ENCODE assay signal across 16 cellular contexts in the genomic region with DNA sequence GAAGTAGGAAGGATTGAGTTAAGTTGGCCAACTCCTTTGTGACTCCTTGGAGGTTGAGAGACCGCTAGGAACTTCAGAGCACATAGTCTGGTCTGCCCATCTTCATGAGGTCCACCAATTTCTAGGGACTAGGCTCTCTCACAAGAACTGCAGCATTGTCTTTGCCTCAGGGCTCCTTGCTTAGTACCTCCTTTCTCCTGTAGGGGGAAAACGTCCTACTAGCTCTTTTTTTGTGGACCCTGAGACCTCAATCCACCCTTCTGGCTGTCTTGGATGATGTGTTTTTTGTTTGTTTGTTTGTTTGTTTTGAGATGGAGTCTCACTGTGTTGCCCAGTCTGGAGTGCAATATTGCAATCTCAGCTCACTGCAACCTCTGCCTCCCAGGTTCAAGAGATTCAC. TPM values are rescaled to one million over a fixed set of nuclear protein-coding genes. Genes with fewer than 3 reads are reported as not detected.
DNase-seq lines count a peak whose midpoint lies in the region; ATAC-seq and TF ChIP-seq lines count a peak whose summit lies in the region.
"Had no signal": no experiment of that assay in that cellular context is flagged by ENCODE, and none has a peak within 500 bp of the region (broad histone marks: within the 10 kb centered on the region; RNA-seq: fewer than 3 reads in every experiment).

No MANE protein-coding gene starts in this region.

- no peak overlapping the region for H2BK15ac ChIP-seq in neuronal stem cell (ENCODE audit: low read length)

- H2BK120ac ChIP-seq in neuronal stem cell (ENCODE audit: low read depth, low read length), result no peak overlapping the region

- CTCF ChIA-PET in mammary epithelial cell (lab: Charles Lee; ENCODE audit: low non-redundant PET), result no interaction called here
- CTCF ChIA-PET in MCF 10A (lab: Yijun Ruan, JAX), result interaction anchor here (1.2 kb wide), 1 partner anchor 54 kb away, joined by 3 read pairs; no protein-coding TSS in a partner anchor
- CTCF ChIA-PET in activated naive CD4-positive, alpha-beta T cell treated with anti-CD3 and anti-CD28 coated beads, Interleukin-2, amount 10 ng/mL, durations not matched to agents 7 days and 5 days (lab: Charles Lee), result interaction anchor here (0.7 kb wide), 1 partner anchor 61 kb away, joined by 3 read pairs; no protein-coding TSS in a partner anchor

- no peak for DNase-seq in mammary epithelial cell
- no peak for DNase-seq in MCF 10A (ENCODE audit: unreplicated experiment)
- peak; percentile 21 for DNase-seq in endothelial cell (ENCODE audit: low spot score)
- no peak for DNase-seq in activated naive CD4-positive, alpha-beta T cell treated with anti-CD3 and anti-CD28 coated beads, Interleukin-2, amount 10 ng/mL, durations not matched to agents 7 days and 5 days
- no peak for DNase-seq in neuronal stem cell (ENCODE audit: low spot score)
- no peak for DNase-seq in stimulated activated CD4-positive, alpha-beta T cell treated with anti-CD3 and anti-CD28 coated beads, Interleukin-1b, Interleukin-23, amount 100 ng/mL, for 48 hours
- DNase-seq: activated CD4-positive, alpha-beta T cell treated with anti-CD3 and anti-CD28 coated beads for 36 hours; activated gamma-delta T cell treated with Interleukin-2 at 50 U/mL for 16 hours; colonic mucosa; hypothalamus; IMR-90; SHP77; spleen had no signal

- BruUV-seq in mammary epithelial cell (replicated peaks; lab: Mats Ljungman, UMichigan) (no TSS peak), MCF 10A (replicated peaks; lab: Mats Ljungman, UMichigan) (no TSS peak)

- no peak overlapping the region for H2BK12ac ChIP-seq in neuronal stem cell (ENCODE audit: low read length)

- H4K91ac ChIP-seq in neuronal stem cell (ENCODE audit: low read depth, low read length, poor library complexity), result no peak overlapping the region

- H3K4ac ChIP-seq in neuronal stem cell (ENCODE audit: low read length), result no peak overlapping the region

- intact Hi-C loops in mammary epithelial cell (cut with micrococcal nuclease), result no loop called here
- intact Hi-C loops in MCF 10A (cut with micrococcal nuclease), result no loop called here

- no peak overlapping the region for H3K23ac ChIP-seq in neuronal stem cell (ENCODE audit: low read depth, low read length, poor library complexity)

- no peak for ATAC-seq in HG02642 (IDR thresholded peaks at IDR 0.05; ENCODE audit: poor library complexity, unreplicated experiment)
- ATAC-seq: activated CD4-positive, alpha-beta T cell treated with anti-CD3 and anti-CD28 coated beads for 36 hours had no signal

- H3K9me3 Mint-ChIP-seq in MCF 10A (ENCODE audit: unreplicated experiment) (no peaks in the 10 kb centered on the region), endothelial cell (ENCODE audit: unreplicated experiment) (no peaks in the 10 kb centered on the region)
- no peaks in the 10 kb centered on the region for H3K9me3 Mint-ChIP-seq in activated naive CD4-positive, alpha-beta T cell treated with anti-CD3 and anti-CD28 coated beads, Interleukin-2, amount 10 ng/mL, durations not matched to agents 7 days and 5 days

- H3K36me3 Mint-ChIP-seq in MCF 10A (ENCODE audit: insufficient read depth, unreplicated experiment) (no peaks in the 10 kb centered on the region), endothelial cell (ENCODE audit: low read depth, unreplicated experiment) (no peaks in the 10 kb centered on the region)
- H3K36me3 Mint-ChIP-seq in activated naive CD4-positive, alpha-beta T cell treated with anti-CD3 and anti-CD28 coated beads, Interleukin-2, amount 10 ng/mL, durations not matched to agents 7 days and 5 days, result no peaks in the 10 kb centered on the region

- in situ Hi-C loops in mammary epithelial cell (cut with MboI; ENCODE audit: low sequenced_read_pairs in 2 of 2), result no loop called here

- H3K4me3 ChIP-seq in mammary epithelial cell (replicated peaks in 1 of 3; ENCODE audit: insufficient read depth in 1 of 3, low read depth in 2 of 3, low read length in 3 of 3), result no peak overlapping the region
- H3K4me3 ChIP-seq in neuronal stem cell (ENCODE audit: low read length in 2 of 2), result no peak overlapping the region
- H3K4me3 ChIP-seq: colonic mucosa, spleen had no signal

- no peaks in the 10 kb centered on the region for H4K20me1 ChIP-seq in mammary epithelial cell (ENCODE audit: insufficient read depth, low read length)

- H3K9me3 ChIP-seq in mammary epithelial cell (replicated peaks; ENCODE audit: insufficient read depth, low read length) (no peaks in the 10 kb centered on the region), neuronal stem cell (replicated peaks in 1 of 2; ENCODE audit: control insufficient read depth in 2 of 2, insufficient read depth in 1 of 2, low read depth in 1 of 2, low read length in 2 of 2) (no peaks in the 10 kb centered on the region)
- H3K9me3 ChIP-seq: colonic mucosa, spleen had no signal

- H3K27me3 Mint-ChIP-seq in MCF 10A (ENCODE audit: insufficient read depth, unreplicated experiment) (peaks cover 70% of the 10 kb centered on the region), endothelial cell (ENCODE audit: unreplicated experiment) (no peaks in the 10 kb centered on the region)
- H3K27me3 Mint-ChIP-seq in activated naive CD4-positive, alpha-beta T cell treated with anti-CD3 and anti-CD28 coated beads, Interleukin-2, amount 10 ng/mL, durations not matched to agents 7 days and 5 days, result peaks cover 12% of the 10 kb centered on the region

- TF ChIP-seq CTCF in mammary epithelial cell (conservative IDR thresholded peaks at IDR 0.05 in 1 of 2, IDR thresholded peaks at IDR 0.05 in 1 of 2; ENCODE audit: extremely low read depth in 1 of 2, insufficient read depth in 1 of 2, low read depth in 1 of 2, low read length in 2 of 2), result peak; percentile 26 to 39
- TF ChIP-seq CTCF in MCF 10A (IDR thresholded peaks at IDR 0.05; ENCODE audit: unreplicated experiment), result no peak
- TF ChIP-seq CTCF in LNCAP (IDR thresholded peaks at IDR 0.05), result peak; percentile 11; the same call in 1 of the 2 replicates
- TF ChIP-seq CTCF in endothelial cell (IDR thresholded peaks at IDR 0.05; ENCODE audit: unreplicated experiment), result peak; percentile 46

- H2AFZ ChIP-seq in mammary epithelial cell (ENCODE audit: low read depth, low read length), result no peak overlapping the region
- H2AFZ ChIP-seq in neuronal stem cell (ENCODE audit: low read length), result no peak overlapping the region

- H3K4me3 Mint-ChIP-seq in MCF 10A (ENCODE audit: unreplicated experiment) (no peak overlapping the region), endothelial cell (ENCODE audit: unreplicated experiment) (no peak overlapping the region)
- no peak overlapping the region for H3K4me3 Mint-ChIP-seq in activated naive CD4-positive, alpha-beta T cell treated with anti-CD3 and anti-CD28 coated beads, Interleukin-2, amount 10 ng/mL, durations not matched to agents 7 days and 5 days
- H3K4me3 Mint-ChIP-seq: activated CD4-positive, alpha-beta T cell treated with anti-CD3 and anti-CD28 coated beads for 36 hours had no signal

- no peaks in the 10 kb centered on the region for H3K36me3 ChIP-seq in mammary epithelial cell (ENCODE audit: insufficient read depth, low read length)
- no peaks in the 10 kb centered on the region for H3K36me3 ChIP-seq in neuronal stem cell (replicated peaks in 1 of 2; ENCODE audit: control insufficient read depth in 2 of 2, insufficient read depth in 2 of 2, low read length in 2 of 2)
- H3K36me3 ChIP-seq: colonic mucosa, spleen had no signal

- POLR2A ChIA-PET in MCF 10A (lab: Yijun Ruan, JAX), result interaction anchor here (0.6 kb wide), 1 partner anchor 14 kb away, joined by 3 read pairs; no protein-coding TSS in a partner anchor

- H3K27ac ChIP-seq in mammary epithelial cell (ENCODE audit: insufficient read depth, low read depth, low read length), result no peak overlapping the region
- H3K27ac ChIP-seq in neuronal stem cell (replicated peaks; ENCODE audit: low read length), result no peak overlapping the region
- H3K27ac ChIP-seq: colonic mucosa, spleen had no signal

- H2AK5ac ChIP-seq in neuronal stem cell (ENCODE audit: low read depth, low read length), result no peak overlapping the region

- H3K27ac Mint-ChIP-seq in MCF 10A (ENCODE audit: low read depth, unreplicated experiment), result no peak overlapping the region
- no peak overlapping the region for H3K27ac Mint-ChIP-seq in endothelial cell (ENCODE audit: unreplicated experiment)
- H3K27ac Mint-ChIP-seq in activated naive CD4-positive, alpha-beta T cell treated with anti-CD3 and anti-CD28 coated beads, Interleukin-2, amount 10 ng/mL, durations not matched to agents 7 days and 5 days, result no peak overlapping the region
- H3K27ac Mint-ChIP-seq: activated CD4-positive, alpha-beta T cell treated with anti-CD3 and anti-CD28 coated beads for 36 hours had no signal

- no peak overlapping the region for H2BK5ac ChIP-seq in neuronal stem cell (ENCODE audit: low read length)

- H3K4me1 ChIP-seq in mammary epithelial cell (ENCODE audit: insufficient read depth, low read length) (no peaks in the 10 kb centered on the region), neuronal stem cell (ENCODE audit: control insufficient read depth in 2 of 2, insufficient read depth in 1 of 2, low read depth in 1 of 2, low read length in 2 of 2) (no peaks in the 10 kb centered on the region)
- H3K4me1 ChIP-seq: colonic mucosa, spleen had no signal

- H3K14ac ChIP-seq in neuronal stem cell (ENCODE audit: low read length), result no peak overlapping the region

- H4K8ac ChIP-seq in neuronal stem cell (ENCODE audit: low read depth, low read length), result no peak overlapping the region

- dilution Hi-C loops in mammary epithelial cell (cut with HindIII; ENCODE audit: low sequenced_read_pairs), result loop anchor here (25.0 kb wide), 2 partner anchors 98 to 127 kb away; no protein-coding TSS in a partner anchor

- H3K27me3 ChIP-seq in mammary epithelial cell (ENCODE audit: insufficient read depth, low read length), result no peaks in the 10 kb centered on the region
- no peaks in the 10 kb centered on the region for H3K27me3 ChIP-seq in neuronal stem cell (ENCODE audit: control insufficient read depth in 3 of 3, insufficient read depth in 3 of 3, low read depth in 1 of 3, low read length in 3 of 3)
- H3K27me3 ChIP-seq: colonic mucosa had no signal

- no peak overlapping the region for H3K18ac ChIP-seq in neuronal stem cell (ENCODE audit: low read length)

- no peaks in the 10 kb centered on the region for H3K4me1 Mint-ChIP-seq in MCF 10A (ENCODE audit: insufficient read depth, unreplicated experiment)
- H3K4me1 Mint-ChIP-seq in endothelial cell (ENCODE audit: unreplicated experiment), result no peaks in the 10 kb centered on the region
- no peaks in the 10 kb centered on the region for H3K4me1 Mint-ChIP-seq in activated naive CD4-positive, alpha-beta T cell treated with anti-CD3 and anti-CD28 coated beads, Interleukin-2, amount 10 ng/mL, durations not matched to agents 7 days and 5 days
- H3K4me1 Mint-ChIP-seq: activated CD4-positive, alpha-beta T cell treated with anti-CD3 and anti-CD28 coated beads for 36 hours had no signal

- H3K79me1 ChIP-seq in neuronal stem cell (ENCODE audit: low read depth, low read length), result no peaks in the 10 kb centered on the region

- 0% methylated on average over 1 of the region's 2 CpGs for WGBS in mammary epithelial cell (ENCODE audit: low coverage, missing lambda C conversion rate)
- WGBS in neuronal stem cell (ENCODE audit: extremely low coverage in 2 of 2, insufficient read length in 2 of 2, insufficient replicate concordance in 1 of 2), 2 donors, result no CpG with 5 or more reads among the region's 2 CpGs

- H3K9ac ChIP-seq in mammary epithelial cell (ENCODE audit: insufficient read depth, low read length), result no peak overlapping the region
- H3K9ac ChIP-seq in neuronal stem cell (ENCODE audit: low read depth, low read length, poor library complexity), result no peak overlapping the region

- no peaks in the 10 kb centered on the region for H3K79me2 ChIP-seq in mammary epithelial cell (ENCODE audit: insufficient read depth, low read length)

- H3K4me2 ChIP-seq in mammary epithelial cell (ENCODE audit: insufficient read depth, low read depth, low read length), result no peak overlapping the region
- H3K4me2 ChIP-seq in neuronal stem cell (ENCODE audit: insufficient read depth, low read length, poor library complexity, severe bottlenecking), result no peak overlapping the region

RNA-seq across cellular contexts. Expression of a gene that starts 21.6 kb away (rescaled TPM):
- not detected for total RNA-seq in mammary epithelial cell
- not detected for polyA plus RNA-seq in mammary epithelial cell
- polyA minus RNA-seq in mammary epithelial cell, result not detected
- total RNA-seq in MCF 10A (2022), result not detected in 2 replicates
- not detected for total RNA-seq in endothelial cell (ENCODE audit: unreplicated experiment)
- polyA plus RNA-seq in neuronal stem cell (2013, experiment 1 of 2), result not detected
- not detected for polyA plus RNA-seq in neuronal stem cell (2013, experiment 2 of 2)
- total RNA-seq: activated CD4-positive, alpha-beta T cell treated with anti-CD3 and anti-CD28 coated beads for 36 hours; colonic mucosa; IMR-90; myocyte; spleen had no signal
- polyA plus RNA-seq: IMR-90, spleen had no signal
